ENCODE assay signal across 13 cellular contexts in genomic region chr19:48927692-48928091, GRCh38. TPM values are rescaled to one million over a fixed set of nuclear protein-coding genes. Genes with fewer than 3 reads are reported as not detected.
"Had no signal": no experiment of that assay in that cellular context is flagged by ENCODE, and none has a peak within 500 bp of the region (broad histone marks: within the 10 kb centered on the region; RNA-seq: fewer than 3 reads in every experiment).

No MANE protein-coding gene starts in this region.

RNA-seq across cellular contexts. Expression of gene DHDH, which starts 5.8 kb away (rescaled TPM):
- total RNA-seq: cardiac septum, gastrocnemius medialis, glomerular endothelial cell, lower leg skin, omental fat pad, right atrium auricular region, thyroid gland had no signal

RNA-seq across cellular contexts. Expression of gene TULP2, which starts 29.1 kb away (rescaled TPM):
- total RNA-seq: gastrocnemius medialis; glomerular endothelial cell; kidney; left lobe of liver; lower leg skin; natural killer cell treated with Interleukin-12 subunit alpha and Interleukin-12 subunit beta and Interleukin-15 and Interleukin-18, amount 100 ng/mL, for 72 hours; neural crest cell; omental fat pad; right atrium auricular region; smooth muscle cell; temporal lobe had no signal
